ENCODE assay signal across 2 cellular contexts in genomic region chr16:84855435-84856202, GRCh38. TPM values are rescaled to one million over a fixed set of nuclear protein-coding genes. Genes with fewer than 3 reads are reported as not detected.
"Had no signal": no experiment of that assay in that cellular context is flagged by ENCODE, and none has a peak within 500 bp of the region (broad histone marks: within the 10 kb centered on the region; RNA-seq: fewer than 3 reads in every experiment).

No MANE protein-coding gene starts in this region.

RNA-seq across cellular contexts. Expression of gene CRISPLD2, which starts 35.8 kb away (rescaled TPM):
- total RNA-seq: HT1080 had no signal
- polyA plus RNA-seq: IgD-negative memory B cell had no signal
